In genomic region chr11:26470992-26471391, GRCh38 we compare ENCODE assay signal across 28 cellular contexts.
"Had no signal": no experiment of that assay in that cellular context is flagged by ENCODE, and none has a peak within 500 bp of the region (broad histone marks: within the 10 kb centered on the region; RNA-seq: fewer than 3 reads in every experiment).

No MANE protein-coding gene starts in this region.

- H3K27ac Mint-ChIP-seq: activated CD4-positive, alpha-beta memory T cell treated with anti-CD3 and anti-CD28 coated beads for 36 hours; activated CD4-positive, alpha-beta T cell treated with anti-CD3 and anti-CD28 coated beads, Interleukin-2, amount 10 ng/mL, durations not matched to agents 24 days and 14 days; activated naive CD4-positive, alpha-beta T cell treated with anti-CD3 and anti-CD28 coated beads, Interleukin-2, amount 10 ng/mL, durations not matched to agents 7 days and 5 days; activated naive CD8-positive, alpha-beta T cell treated with anti-CD3 and anti-CD28 coated beads, Interleukin-2, amount 10 ng/mL, durations not matched to agents 7 days and 5 days; natural killer cell; neural progenitor cell; T-helper 1 cell treated with Interleukin-12 subunit alpha and Interleukin-12 subunit beta and Interleukin-4 antibody, amounts not matched to agents 30 μg/mL and 1 μg/mL, for 36 hours had no signal

- ATAC-seq: heart left ventricle, left lung, natural killer cell, psoas muscle had no signal

- H3K36me3 ChIP-seq: ascending aorta, brain microvascular endothelial cell, heart left ventricle, left lung, neural progenitor cell, right atrium auricular region, spleen, transverse colon had no signal

- H3K27ac ChIP-seq: ascending aorta, brain microvascular endothelial cell, heart left ventricle, left lung, neural progenitor cell, parathyroid adenoma, psoas muscle, right atrium auricular region, spleen, transverse colon had no signal

- H3K4me1 ChIP-seq: ascending aorta, heart left ventricle, left lung, parathyroid adenoma, psoas muscle, right atrium auricular region, spleen, transverse colon had no signal

- H3K9me3 ChIP-seq: ascending aorta, heart left ventricle, left lung, psoas muscle, right atrium auricular region, spleen, transverse colon had no signal

- DNase-seq: activated CD4-positive, alpha-beta memory T cell treated with anti-CD3 and anti-CD28 coated beads for 36 hours; activated CD4-positive, alpha-beta T cell treated with anti-CD3 and anti-CD28 coated beads, Interleukin-2, amount 10 ng/mL, durations not matched to agents 24 days and 14 days; activated CD4-positive, CD25-positive, alpha-beta regulatory T cell treated with anti-CD3 and anti-CD28 coated beads, Interleukin-2, amount 50 U/mL, for 72 hours; activated CD8-positive, alpha-beta memory T cell treated with anti-CD3 and anti-CD28 coated beads, Interleukin-2, amount 50 U/mL, for 4 hours; activated gamma-delta T cell; activated naive CD4-positive, alpha-beta T cell treated with anti-CD3 and anti-CD28 coated beads, Interleukin-2, amount 10 ng/mL, durations not matched to agents 7 days and 5 days; activated naive CD8-positive, alpha-beta T cell treated with anti-CD3 and anti-CD28 coated beads, Interleukin-2, amount 10 ng/mL, durations not matched to agents 7 days and 5 days; activated T-cell treated with anti-CD3 and anti-CD28 coated beads, Interleukin-2, amount 50 U/mL, for 1 hour; brain microvascular endothelial cell; caudate nucleus; foreskin fibroblast; heart left ventricle; hypothalamus; left lung; mesendoderm; natural killer cell; occipital lobe; psoas muscle; spleen; stimulated activated naive CD4-positive, alpha-beta T cell; T-helper 9 cell; transverse colon had no signal

- H3K4me3 Mint-ChIP-seq: activated CD4-positive, alpha-beta memory T cell treated with anti-CD3 and anti-CD28 coated beads for 36 hours; activated CD4-positive, alpha-beta T cell treated with anti-CD3 and anti-CD28 coated beads, Interleukin-2, amount 10 ng/mL, durations not matched to agents 24 days and 14 days; activated naive CD4-positive, alpha-beta T cell treated with anti-CD3 and anti-CD28 coated beads, Interleukin-2, amount 10 ng/mL, durations not matched to agents 7 days and 5 days; activated naive CD8-positive, alpha-beta T cell treated with anti-CD3 and anti-CD28 coated beads, Interleukin-2, amount 10 ng/mL, durations not matched to agents 7 days and 5 days; natural killer cell; neural progenitor cell; T-helper 1 cell treated with Interleukin-12 subunit alpha and Interleukin-12 subunit beta and Interleukin-4 antibody, amounts not matched to agents 30 μg/mL and 1 μg/mL, for 36 hours had no signal

- H3K9me3 Mint-ChIP-seq: activated CD4-positive, alpha-beta memory T cell treated with anti-CD3 and anti-CD28 coated beads for 36 hours; activated CD4-positive, alpha-beta T cell treated with anti-CD3 and anti-CD28 coated beads, Interleukin-2, amount 10 ng/mL, durations not matched to agents 24 days and 14 days; activated naive CD4-positive, alpha-beta T cell treated with anti-CD3 and anti-CD28 coated beads, Interleukin-2, amount 10 ng/mL, durations not matched to agents 7 days and 5 days; activated naive CD8-positive, alpha-beta T cell treated with anti-CD3 and anti-CD28 coated beads, Interleukin-2, amount 10 ng/mL, durations not matched to agents 7 days and 5 days; neural progenitor cell; T-helper 1 cell treated with Interleukin-12 subunit alpha and Interleukin-12 subunit beta and Interleukin-4 antibody, amounts not matched to agents 30 μg/mL and 1 μg/mL, for 36 hours had no signal

- H3K27me3 ChIP-seq: ascending aorta, brain microvascular endothelial cell, heart left ventricle, left lung, neural progenitor cell, right atrium auricular region, spleen, transverse colon had no signal

- H3K27me3 Mint-ChIP-seq: activated CD4-positive, alpha-beta memory T cell treated with anti-CD3 and anti-CD28 coated beads for 36 hours; activated CD4-positive, alpha-beta T cell treated with anti-CD3 and anti-CD28 coated beads, Interleukin-2, amount 10 ng/mL, durations not matched to agents 24 days and 14 days; activated naive CD4-positive, alpha-beta T cell treated with anti-CD3 and anti-CD28 coated beads, Interleukin-2, amount 10 ng/mL, durations not matched to agents 7 days and 5 days; activated naive CD8-positive, alpha-beta T cell treated with anti-CD3 and anti-CD28 coated beads, Interleukin-2, amount 10 ng/mL, durations not matched to agents 7 days and 5 days had no signal

- H3K36me3 Mint-ChIP-seq: activated CD4-positive, alpha-beta memory T cell treated with anti-CD3 and anti-CD28 coated beads for 36 hours; activated naive CD4-positive, alpha-beta T cell treated with anti-CD3 and anti-CD28 coated beads, Interleukin-2, amount 10 ng/mL, durations not matched to agents 7 days and 5 days; activated naive CD8-positive, alpha-beta T cell treated with anti-CD3 and anti-CD28 coated beads, Interleukin-2, amount 10 ng/mL, durations not matched to agents 7 days and 5 days; natural killer cell; neural progenitor cell had no signal

- H3K4me1 Mint-ChIP-seq: activated CD4-positive, alpha-beta T cell treated with anti-CD3 and anti-CD28 coated beads, Interleukin-2, amount 10 ng/mL, durations not matched to agents 24 days and 14 days; activated naive CD4-positive, alpha-beta T cell treated with anti-CD3 and anti-CD28 coated beads, Interleukin-2, amount 10 ng/mL, durations not matched to agents 7 days and 5 days; activated naive CD8-positive, alpha-beta T cell treated with anti-CD3 and anti-CD28 coated beads, Interleukin-2, amount 10 ng/mL, durations not matched to agents 7 days and 5 days; natural killer cell; neural progenitor cell had no signal

- H3K4me3 ChIP-seq: ascending aorta, heart left ventricle, left lung, lung, neural progenitor cell, psoas muscle, right atrium auricular region, spleen, transverse colon had no signal
